Comparison of ENCODE assay signal across 14 cellular contexts in genomic region chr11:118721478-118722015, GRCh38. TPM values are rescaled to one million over a fixed set of nuclear protein-coding genes. Genes with fewer than 3 reads are reported as not detected.
A peak's percentile ranks its signal among the peaks of the same experiment; 100 is the strongest.
DNase-seq lines count a peak whose midpoint lies in the region; ATAC-seq, FAIRE-seq and TF ChIP-seq lines count a peak whose summit lies in the region.
"Not testable (repeated sequence)": the region's sequence is repeated elsewhere in the genome, so short reads cannot be mapped to it uniquely, and the experiment has no call there.
"Had no signal": no experiment of that assay in that cellular context is flagged by ENCODE, and none has a peak within 500 bp of the region (broad histone marks: within the 10 kb centered on the region; RNA-seq: fewer than 3 reads in every experiment).

No MANE protein-coding gene starts in this region.

- H3K14ac ChIP-seq in H9 (ENCODE audit: insufficient read depth, low read length); trophoblast cell (ENCODE audit: low read length): not testable (repeated sequence)

- TF ChIP-seq POLR2A in K562 (conservative IDR thresholded peaks at IDR 0.05), result not testable (repeated sequence)

- FAIRE-seq in K562 (lab: Jason Lieb, UNC), result not testable (repeated sequence)

- H3K36me3 Mint-ChIP-seq in H9 (ENCODE audit: insufficient read depth in 1 of 3, low read depth in 3 of 3), result peaks cover 0 to 78% (median 27%) of the 10 kb centered on the region in 3 experiments; a peak in 6 of 7 replicates
- not testable (repeated sequence) for H3K36me3 Mint-ChIP-seq in endodermal cell (ENCODE audit: low read depth)

- not testable (repeated sequence) for H3K4me2 ChIP-seq in H9 (ENCODE audit: insufficient read depth, insufficient read length, low read length); K562 (ENCODE audit: insufficient read depth, low read length); trophoblast cell (ENCODE audit: low read length)

- H3K4me1 ChIP-seq in H9 (ENCODE audit: insufficient read depth, low read length); HUES64 (ENCODE audit: insufficient read depth, low read length); K562 (replicated peaks in 1 of 2; ENCODE audit: control insufficient read depth in 2 of 2, insufficient read depth in 2 of 2, low read length in 2 of 2); endodermal cell (ENCODE audit: control insufficient read depth, insufficient read depth, low read length); trophoblast cell (ENCODE audit: control insufficient read depth in 1 of 2, insufficient read depth in 2 of 2, low read length in 2 of 2): not testable (repeated sequence)

- ATAC-seq in K562, result not testable (repeated sequence)

- H3K4me3 Mint-ChIP-seq in H9, result peak overlapping the region; percentile 25 to 66; a peak in 3 of 5 replicates
- H3K4me3 Mint-ChIP-seq in endodermal cell, result not testable (repeated sequence)

- H3K4me3 ChIP-seq in HUES64 (ENCODE audit: low read length); K562; endodermal cell (ENCODE audit: low read length); trophoblast cell (ENCODE audit: low read depth, low read length): not testable (repeated sequence)

- not testable (repeated sequence) for H3K23me2 ChIP-seq in H9 (ENCODE audit: insufficient read length, low read depth, low read length, poor library complexity, severe bottlenecking)

- in situ Hi-C loops in K562 (cut with MboI), result not testable (repeated sequence)

- H4K91ac ChIP-seq in H9 (ENCODE audit: insufficient read length, low read depth, low read length), result not testable (repeated sequence)
- H4K91ac ChIP-seq in trophoblast cell (ENCODE audit: low read depth, low read length), result peak overlapping the region; percentile 14

- intact Hi-C loops in K562 (cut with micrococcal nuclease), result not testable (repeated sequence)

- TF ChIP-seq CTCF in H9 (conservative IDR thresholded peaks at IDR 0.05); K562 (IDR thresholded peaks at IDR 0.05 in 2 of 3, conservative IDR thresholded peaks at IDR 0.05 in 1 of 3; ENCODE audit: insufficient read depth in 2 of 3, low read depth in 1 of 3, low read length in 3 of 3); endodermal cell (conservative IDR thresholded peaks at IDR 0.05): not testable (repeated sequence)

- not testable (repeated sequence) for H3K9me3 ChIP-seq in H9 (ENCODE audit: control insufficient read depth, low read depth, low read length); HUES64 (ENCODE audit: insufficient read depth, low read depth, low read length); K562 (replicated peaks; ENCODE audit: control insufficient read depth, insufficient read depth, low read depth, low read length); endodermal cell (ENCODE audit: control insufficient read depth, low read length); trophoblast cell (ENCODE audit: insufficient read depth, low read depth, low read length)

- not testable (repeated sequence) for H4K5ac ChIP-seq in H9 (ENCODE audit: insufficient read length, low read depth, low read length)

- not testable (repeated sequence) for H3K27me3 ChIP-seq in H9 (ENCODE audit: insufficient read depth, low read length); HUES64 (ENCODE audit: insufficient read depth, low read length); K562 (ENCODE audit: control insufficient read depth in 2 of 2, insufficient read depth in 2 of 2, low read length in 2 of 2); endodermal cell (ENCODE audit: control insufficient read depth, insufficient read depth, low read length, poor library complexity, severe bottlenecking); trophoblast cell (ENCODE audit: insufficient read depth, low read length)

- not testable (repeated sequence) for H4K12ac ChIP-seq in trophoblast cell (ENCODE audit: low read depth, low read length)

- H2BK15ac ChIP-seq in H9 (ENCODE audit: low read depth, low read length), result not testable (repeated sequence)

- not testable (repeated sequence) for H2BK12ac ChIP-seq in H9 (ENCODE audit: insufficient read length, low read depth, low read length); trophoblast cell (ENCODE audit: low read length)

- POLR2A ChIA-PET in K562 (lab: Yijun Ruan, JAX), result not testable (repeated sequence)

- H3K27ac ChIP-seq in H9 (ENCODE audit: insufficient read length, low read depth, low read length); K562 (ENCODE audit: extremely low read depth, low read depth, low read length); endodermal cell (ENCODE audit: low read depth, low read length): not testable (repeated sequence)
- peak overlapping the region; percentile 71; the same call in 1 of the 2 replicates for H3K27ac ChIP-seq in HUES64 (ENCODE audit: low read depth, low read length)
- peak overlapping the region; percentile 47 for H3K27ac ChIP-seq in trophoblast cell (ENCODE audit: low read depth, low read length)

- H3K36me3 ChIP-seq in HUES64 (ENCODE audit: insufficient read depth, low read length), result peaks cover 11% of the 10 kb centered on the region
- H3K36me3 ChIP-seq in K562 (ENCODE audit: control insufficient read depth, insufficient read depth, low read length); endodermal cell (ENCODE audit: control insufficient read depth, insufficient read depth, low read length); trophoblast cell (ENCODE audit: control insufficient read depth in 1 of 2, insufficient read depth in 2 of 2, low read length in 2 of 2): not testable (repeated sequence)

- H2BK120ac ChIP-seq in H9 (ENCODE audit: low read depth, low read length, poor library complexity, severe bottlenecking); trophoblast cell (ENCODE audit: insufficient read depth, low read length, poor library complexity): not testable (repeated sequence)

- H3K4me1 Mint-ChIP-seq in H9, result peaks cover 80 to 81% of the 10 kb centered on the region in 2 experiments
- peaks cover 48% of the 10 kb centered on the region for H3K4me1 Mint-ChIP-seq in endodermal cell

- not testable (repeated sequence) for H2BK5ac ChIP-seq in H9 (ENCODE audit: insufficient read length, low read length); trophoblast cell (ENCODE audit: low read depth, low read length, poor library complexity)

- CTCF ChIA-PET in K562 (lab: Yijun Ruan, JAX; ENCODE audit: low intra/inter-chr PET ratio), result not testable (repeated sequence)

- DNase-seq in H9; K562 (ENCODE audit: extremely low read depth in 1 of 4, low spot score in 3 of 4); endodermal cell; trophoblast cell: not testable (repeated sequence)

- not testable (repeated sequence) for H3K27me3 Mint-ChIP-seq in H9 (ENCODE audit: low read depth); endodermal cell (ENCODE audit: insufficient read depth)

- not testable (repeated sequence) for H3K56ac ChIP-seq in H9 (ENCODE audit: insufficient read length, low read depth, low read length)

- not testable (repeated sequence) for H3K9me1 ChIP-seq in K562 (ENCODE audit: control insufficient read depth, insufficient read depth, low read length)

- H3K9ac ChIP-seq in H9 (ENCODE audit: extremely low read depth, insufficient read length, low read length); HUES64 (ENCODE audit: low read depth, low read length); K562 (ENCODE audit: insufficient read depth in 1 of 2, low read depth in 2 of 2, low read length in 2 of 2); endodermal cell (ENCODE audit: extremely low read depth, low read length, poor library complexity, severe bottlenecking); trophoblast cell (ENCODE audit: low read length): not testable (repeated sequence)

- not testable (repeated sequence) for H3K9me3 Mint-ChIP-seq in H9, endodermal cell

- H3K79me2 ChIP-seq in H9 (ENCODE audit: insufficient read depth, low read length); K562 (ENCODE audit: control insufficient read depth, insufficient read depth, low read length); trophoblast cell (ENCODE audit: control insufficient read depth, insufficient read depth, low read length, poor library complexity): not testable (repeated sequence)

- H3K4ac ChIP-seq in H9 (ENCODE audit: low read depth, low read length); trophoblast cell (ENCODE audit: low read depth, low read length): not testable (repeated sequence)

- H3K18ac ChIP-seq in H9 (ENCODE audit: insufficient read length, low read depth, low read length); trophoblast cell (ENCODE audit: low read length): not testable (repeated sequence)

- TF ChIP-seq EP300 in K562 (IDR thresholded peaks at IDR 0.05; ENCODE audit: low read length), result not testable (repeated sequence)

- TF ChIP-seq RAD21 in K562 (CRISPR knock-in tag; conservative IDR thresholded peaks at IDR 0.05 in 1 of 2, IDR thresholded peaks at IDR 0.05 in 1 of 2), result not testable (repeated sequence)

- H4K20me1 ChIP-seq in H9 (ENCODE audit: control insufficient read depth, insufficient read depth, insufficient read length); K562 (replicated peaks; ENCODE audit: control insufficient read depth, insufficient read depth, low read length): not testable (repeated sequence)

- H4K8ac ChIP-seq in H9 (replicated peaks; ENCODE audit: insufficient read length, low read depth, low read length); trophoblast cell (ENCODE audit: low read depth, low read length): not testable (repeated sequence)

- not testable (repeated sequence) for H3K79me1 ChIP-seq in H9 (ENCODE audit: insufficient read depth, low read depth, low read length, poor library complexity, severe bottlenecking); trophoblast cell (ENCODE audit: low read length)

- H3K27ac Mint-ChIP-seq in H9 (peak overlapping the region in 2 of 3 experiments; percentile 89 to 94; a peak in 5 of 7 replicates), endodermal cell (peak overlapping the region; percentile 61)

- not testable (repeated sequence) for H2AK5ac ChIP-seq in H9 (ENCODE audit: insufficient read length, low read length); trophoblast cell (ENCODE audit: low read length)

- not testable (repeated sequence) for BruUV-seq in K562 (replicated peaks; lab: Mats Ljungman, UMichigan)

- not testable (repeated sequence) for H2BK20ac ChIP-seq in H9 (ENCODE audit: low read depth, low read length, poor library complexity, severe bottlenecking)

- not testable (repeated sequence) for H3K23ac ChIP-seq in H9 (ENCODE audit: insufficient read length, low read depth, low read length); trophoblast cell (ENCODE audit: low read length)

- not testable (repeated sequence) for H3T11ph ChIP-seq in H9 (ENCODE audit: low read length)

- WGBS in H9 (ENCODE audit: extremely low coverage, insufficient read length, low lambda C conversion rate), result no CpG with 5 or more reads among the region's 10 CpGs
- no CpG with 5 or more reads among the region's 10 CpGs for WGBS in HUES64
- 50% methylated on average over 2 of the region's 10 CpGs for whole genome bisulfite sequencing in K562 (ENCODE audit: insufficient coverage, low coverage, missing lambda C conversion rate)
- WGBS in endodermal cell (ENCODE audit: insufficient coverage in 1 of 2, insufficient read length in 1 of 2), 2 experiments, result no CpG with 5 or more reads among the region's 10 CpGs
- no CpG with 5 or more reads among the region's 10 CpGs for WGBS in trophoblast cell (ENCODE audit: extremely low coverage, insufficient coverage, insufficient read length)

- H2AFZ ChIP-seq in H9 (ENCODE audit: low read length); K562 (ENCODE audit: low read depth, low read length); trophoblast cell (ENCODE audit: insufficient read depth, low read length, poor library complexity): not testable (repeated sequence)

RNA-seq across cellular contexts. Expression of gene TREH, which starts 42.1 kb away (rescaled TPM):
- not detected in 2 replicates for total RNA-seq in H9 (2021)
- not detected for polyA plus RNA-seq in HUES64 (2013, experiment 1 of 2)
- not detected for polyA plus RNA-seq in HUES64 (2013, experiment 2 of 2)
- total RNA-seq in K562 (2011; cell fraction: chromatin; rRNA removed; ENCODE audit: low replicate concordance), result not detected in 2 replicates
- total RNA-seq in K562 (2011; cell fraction: nucleolus; rRNA removed), result not detected in 2 replicates
- total RNA-seq in K562 (2011; cell fraction: nucleoplasm; rRNA removed), result not detected in 2 replicates
- not detected in 2 replicates for total RNA-seq in K562 (2014; rRNA removed)
- total RNA-seq in K562 (2014; rRNA removed; fragmentation: Illumina TruSeq; extraction: Trizol), result not detected in 2 replicates
- not detected in 2 replicates for total RNA-seq in K562 (2015; rRNA removed; fragmentation: Illumina TruSeq; extraction: Trizol)
- not detected in 2 replicates for total RNA-seq in K562 (2021)
- not detected in 2 replicates for polyA plus RNA-seq in K562 (2011; rRNA removed)
- not detected in 2 replicates for polyA plus RNA-seq in K562 (2011; cell fraction: cytosol; rRNA removed)
- polyA plus RNA-seq in K562 (2011; cell fraction: nucleus; rRNA removed), result not detected in 2 replicates
- 0.11 TPM in 1 of 2 replicates, not detected in the other for polyA plus RNA-seq in K562 (2012)
- polyA plus RNA-seq in K562 (2014; fragmentation: Illumina TruSeq; extraction: Trizol), result not detected in 2 replicates
- under 1 TPM; 0.11 to 0.20 TPM for polyA plus RNA-seq in K562 (2014; fragmentation: Nextera tagmentation; extraction: Ambion mirVana)
- 0.09 TPM in 1 of 2 replicates, not detected in the other for polyA plus RNA-seq in K562 (2014; rRNA removed)
- not detected in 2 replicates for polyA minus RNA-seq in K562 (2011; rRNA and poly(A)+ RNA removed)
- polyA minus RNA-seq in K562 (2011; cell fraction: cytosol; rRNA and poly(A)+ RNA removed), result not detected in 2 replicates
- not detected in 2 replicates for polyA minus RNA-seq in K562 (2011; cell fraction: nucleus; rRNA and poly(A)+ RNA removed)
- total RNA-seq in endodermal cell, result not detected
- not detected for polyA plus RNA-seq in endodermal cell (2013, experiment 1 of 2)
- not detected for polyA plus RNA-seq in endodermal cell (2013, experiment 2 of 2)
- 0.33 and 0.39 TPM in 2 replicates for polyA plus RNA-seq in trophoblast cell (2013)
- total RNA-seq: A673; CD4-positive, alpha-beta memory T cell; CD4-positive, CD25-positive, alpha-beta regulatory T cell; CD8-positive, alpha-beta memory T cell; Daoy; G401; GM12878 had no signal
- polyA plus RNA-seq: AG04450; CD14-positive monocyte; CD4-positive, alpha-beta memory T cell; CD4-positive, CD25-positive, alpha-beta regulatory T cell; CD8-positive, alpha-beta memory T cell; GM12878 had no signal
